In the genomic region with DNA sequence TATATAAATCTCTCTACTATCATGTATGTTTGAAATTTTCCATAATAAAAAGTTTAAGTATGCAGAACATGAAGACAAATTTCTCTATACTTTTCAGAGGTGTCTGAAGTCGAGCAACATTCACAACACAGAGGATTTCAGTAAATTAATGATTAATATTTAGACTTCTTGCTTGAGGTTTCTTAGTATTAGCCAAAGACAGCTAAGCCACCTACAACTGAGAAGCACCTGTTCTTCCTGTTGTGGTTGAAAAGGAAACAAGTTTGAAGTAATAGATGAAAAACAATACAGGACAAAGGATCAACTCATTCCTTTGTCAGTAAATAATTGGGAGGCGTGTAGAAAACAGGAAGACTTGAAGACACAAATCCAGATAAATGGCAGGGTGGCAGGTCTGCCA, we compare ENCODE assay signal across 17 cellular contexts. TPM values are rescaled to one million over a fixed set of nuclear protein-coding genes. Genes with fewer than 3 reads are reported as not detected.
DNase-seq lines count a peak whose midpoint lies in the region; ATAC-seq and TF ChIP-seq lines count a peak whose summit lies in the region.
"Had no signal": no experiment of that assay in that cellular context is flagged by ENCODE, and none has a peak within 500 bp of the region (broad histone marks: within the 10 kb centered on the region; RNA-seq: fewer than 3 reads in every experiment).

No MANE protein-coding gene starts in this region.

- no peak for TF ChIP-seq CTCF in dorsolateral prefrontal cortex (IDR thresholded peaks at IDR 0.05 in 54 of 56, conservative IDR thresholded peaks at IDR 0.05 in 2 of 56; ENCODE audit: low read depth in 1 of 56, partially characterized antibody in 56 of 56)

- no peak overlapping the region for H3K27ac ChIP-seq in dorsolateral prefrontal cortex
- H3K27ac ChIP-seq: 22Rv1, body of pancreas, C4-2B, testis had no signal

- H3K9me3 Mint-ChIP-seq in activated naive CD4-positive, alpha-beta T cell treated with anti-CD3 and anti-CD28 coated beads, Interleukin-2, amount 10 ng/mL, durations not matched to agents 7 days and 5 days, result no peaks in the 10 kb centered on the region

- H3K27ac Mint-ChIP-seq in activated naive CD4-positive, alpha-beta T cell treated with anti-CD3 and anti-CD28 coated beads, Interleukin-2, amount 10 ng/mL, durations not matched to agents 7 days and 5 days, result no peak overlapping the region

- intact Hi-C loops in dorsolateral prefrontal cortex (cut with DNase I), result no loop called here

- H3K27me3 Mint-ChIP-seq in activated naive CD4-positive, alpha-beta T cell treated with anti-CD3 and anti-CD28 coated beads, Interleukin-2, amount 10 ng/mL, durations not matched to agents 7 days and 5 days, result no peaks in the 10 kb centered on the region

- peaks cover 0 to 37% (median 4%) of the 10 kb centered on the region in 45 donors for H3K27me3 ChIP-seq in dorsolateral prefrontal cortex
- H3K27me3 ChIP-seq: body of pancreas, testis had no signal

- H3K4me3 Mint-ChIP-seq in activated naive CD4-positive, alpha-beta T cell treated with anti-CD3 and anti-CD28 coated beads, Interleukin-2, amount 10 ng/mL, durations not matched to agents 7 days and 5 days, result no peak overlapping the region

- no peaks in the 10 kb centered on the region for H3K36me3 Mint-ChIP-seq in activated naive CD4-positive, alpha-beta T cell treated with anti-CD3 and anti-CD28 coated beads, Interleukin-2, amount 10 ng/mL, durations not matched to agents 7 days and 5 days

- ATAC-seq in GM18498 (IDR thresholded peaks at IDR 0.05; ENCODE audit: unreplicated experiment) (peak; percentile 77), GM19395 (IDR thresholded peaks at IDR 0.05; ENCODE audit: unreplicated experiment) (peak; percentile 91), HG02588 (IDR thresholded peaks at IDR 0.05; ENCODE audit: unreplicated experiment) (peak; percentile 93), HG03196 (IDR thresholded peaks at IDR 0.05; ENCODE audit: unreplicated experiment) (peak; percentile 87), HG03025 (IDR thresholded peaks at IDR 0.05; ENCODE audit: low FRiP score, unreplicated experiment) (no peak)
- ATAC-seq: body of pancreas, right cardiac atrium had no signal

- no peak for DNase-seq in effector CD8-positive, alpha-beta T cell (lab: John Stamatoyannopoulos, UW)
- DNase-seq in dorsolateral prefrontal cortex, result no peak
- DNase-seq in activated naive CD4-positive, alpha-beta T cell treated with anti-CD3 and anti-CD28 coated beads, Interleukin-2, amount 10 ng/mL, durations not matched to agents 7 days and 5 days, result no peak
- DNase-seq: body of pancreas; hippocampal formation; NCI-H2081 treated with DMSO at 0.1 percent for 48 hours; NCI-H774; right cardiac atrium; stimulated activated CD4-positive, alpha-beta T cell treated with anti-CD3 and anti-CD28 coated beads, Interleukin-2, amount 100 ng/mL, for 24 hours; testis had no signal

- CTCF ChIA-PET in activated naive CD4-positive, alpha-beta T cell treated with anti-CD3 and anti-CD28 coated beads, Interleukin-2, amount 10 ng/mL, durations not matched to agents 7 days and 5 days (lab: Charles Lee), result no interaction called here

- H3K4me1 Mint-ChIP-seq in activated naive CD4-positive, alpha-beta T cell treated with anti-CD3 and anti-CD28 coated beads, Interleukin-2, amount 10 ng/mL, durations not matched to agents 7 days and 5 days, result peaks cover 11% of the 10 kb centered on the region

- H3K4me3 ChIP-seq in dorsolateral prefrontal cortex, result no peak overlapping the region
- H3K4me3 ChIP-seq: body of pancreas, testis had no signal

RNA-seq across cellular contexts. Expression of a gene that starts 21.1 kb away (rescaled TPM):
- 10 to 100 TPM in 33 of 120 experiments, 1 to 10 TPM in 87; 4.8 to 15.3 (median 8.5) TPM for total RNA-seq in dorsolateral prefrontal cortex
